ENCODE assay signal across 15 cellular contexts in the genomic region with DNA sequence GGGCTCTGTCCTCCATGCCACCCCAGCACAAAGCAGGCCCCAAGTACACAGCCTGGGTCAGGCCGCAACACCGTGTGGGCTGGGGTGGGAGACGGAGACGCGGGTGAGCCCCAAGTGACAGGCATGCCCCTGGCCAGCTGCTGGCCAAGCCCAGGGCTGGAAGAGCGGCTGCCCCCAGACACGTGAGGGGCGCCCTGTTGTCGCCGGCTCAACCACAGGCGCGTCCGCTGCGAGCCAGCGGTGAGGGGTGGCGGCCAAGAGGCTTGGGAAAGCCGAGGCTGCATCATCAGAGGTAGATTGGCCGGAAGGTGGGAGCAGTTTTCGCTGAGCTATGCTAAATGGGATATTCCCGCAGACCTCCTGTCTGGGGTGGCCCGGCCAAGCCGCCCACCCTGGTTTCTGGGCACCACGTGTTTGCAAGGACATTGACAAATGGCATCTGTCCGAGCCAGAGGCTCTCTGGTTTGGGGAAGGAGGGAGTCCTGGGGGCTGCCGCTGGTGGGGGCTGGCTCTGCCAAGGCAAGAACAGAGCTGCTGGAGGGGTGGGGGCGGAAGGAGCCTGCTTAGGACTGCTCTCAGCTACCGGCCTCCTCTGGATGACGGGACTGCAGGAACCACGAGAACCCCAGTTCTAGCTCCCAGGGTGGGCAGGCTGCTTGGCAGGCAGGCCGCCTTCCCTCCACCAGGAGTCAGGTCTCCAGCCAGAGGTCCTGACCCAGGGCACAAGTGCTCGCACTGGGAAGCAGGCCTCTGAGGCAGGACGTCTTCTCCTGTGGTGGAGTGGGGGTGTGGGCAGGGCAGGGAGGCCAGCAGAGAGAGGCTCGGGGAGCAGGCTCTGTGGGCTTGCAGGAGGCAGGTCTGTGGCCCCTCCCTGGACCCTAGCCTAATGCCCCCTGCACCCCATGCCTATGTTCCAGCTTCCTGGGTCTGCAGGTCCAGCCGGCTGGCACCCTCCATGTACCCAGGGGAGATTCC. TPM values are rescaled to one million over a fixed set of nuclear protein-coding genes. Genes with fewer than 3 reads are reported as not detected.
DNase-seq lines count a peak whose midpoint lies in the region; ATAC-seq and TF ChIP-seq lines count a peak whose summit lies in the region.
"Had no signal": no experiment of that assay in that cellular context is flagged by ENCODE, and none has a peak within 500 bp of the region (broad histone marks: within the 10 kb centered on the region; RNA-seq: fewer than 3 reads in every experiment).

No MANE protein-coding gene starts in this region.

- POLR2A ChIA-PET in CD4-positive, alpha-beta T cell (lab: Charles Lee), result interaction anchor here (1.2 to 5.2 kb wide), 5 partner anchors 9 to 41 kb away, joined by 9 to 40 read pairs (median 10); a partner anchor contains a TSS

- H3K9me3 ChIP-seq in CD4-positive, alpha-beta T cell (ENCODE audit: control insufficient read depth, low read length), result no peaks in the 10 kb centered on the region
- H3K9me3 ChIP-seq: Caco-2, upper lobe of left lung had no signal

- intact Hi-C loops in CD4-positive, alpha-beta T cell (cut with DNase I, micrococcal nuclease), result no loop called here

- peak overlapping the region; percentile 64 for H3K27ac ChIP-seq in CD4-positive, alpha-beta T cell (ENCODE audit: low read depth, low read length)
- H3K27ac ChIP-seq: upper lobe of left lung had no signal

- no peaks in the 10 kb centered on the region for H3K9me3 Mint-ChIP-seq in CD4-positive, alpha-beta T cell
- H3K9me3 Mint-ChIP-seq in activated naive CD8-positive, alpha-beta T cell treated with anti-CD3 and anti-CD28 coated beads, Interleukin-2, amount 50 U/mL, for 24 hours, result peaks cover 4% of the 10 kb centered on the region
- no peaks in the 10 kb centered on the region for H3K9me3 Mint-ChIP-seq in nephron progenitor cell

- peak overlapping the region; percentile 74 for H3K4me3 Mint-ChIP-seq in CD4-positive, alpha-beta T cell
- H3K4me3 Mint-ChIP-seq in activated naive CD8-positive, alpha-beta T cell treated with anti-CD3 and anti-CD28 coated beads, Interleukin-2, amount 50 U/mL, for 24 hours, result peak overlapping the region; percentile 79
- no peak overlapping the region for H3K4me3 Mint-ChIP-seq in nephron progenitor cell

- no peaks in the 10 kb centered on the region for H3K27me3 ChIP-seq in CD4-positive, alpha-beta T cell (ENCODE audit: control insufficient read depth, insufficient read depth, low read length)
- H3K27me3 ChIP-seq: upper lobe of left lung had no signal

- H3K27me3 Mint-ChIP-seq in CD4-positive, alpha-beta T cell, result no peaks in the 10 kb centered on the region
- no peaks in the 10 kb centered on the region for H3K27me3 Mint-ChIP-seq in activated naive CD8-positive, alpha-beta T cell treated with anti-CD3 and anti-CD28 coated beads, Interleukin-2, amount 50 U/mL, for 24 hours
- peaks cover 13% of the 10 kb centered on the region for H3K27me3 Mint-ChIP-seq in nephron progenitor cell (ENCODE audit: low read depth, poor library complexity)

- H3K4me3 ChIP-seq in Jurkat, Clone E6-1 (ENCODE audit: low read length), result peak overlapping the region; percentile 89
- H3K4me3 ChIP-seq: upper lobe of left lung had no signal

- H3K36me3 Mint-ChIP-seq in CD4-positive, alpha-beta T cell (ENCODE audit: low read depth), result peaks cover 11% of the 10 kb centered on the region
- peaks cover 14% of the 10 kb centered on the region for H3K36me3 Mint-ChIP-seq in activated naive CD8-positive, alpha-beta T cell treated with anti-CD3 and anti-CD28 coated beads, Interleukin-2, amount 50 U/mL, for 24 hours (ENCODE audit: low read depth)
- no peaks in the 10 kb centered on the region for H3K36me3 Mint-ChIP-seq in nephron progenitor cell (ENCODE audit: low read depth)

- ATAC-seq in CD4-positive, alpha-beta T cell (ENCODE audit: poor library complexity), result no peak
- ATAC-seq in activated naive CD8-positive, alpha-beta T cell treated with anti-CD3 and anti-CD28 coated beads, Interleukin-2, amount 50 U/mL, for 24 hours, result peak; percentile 16

- H3K4me1 Mint-ChIP-seq in CD4-positive, alpha-beta T cell (ENCODE audit: low read depth), result peaks cover 31% of the 10 kb centered on the region
- H3K4me1 Mint-ChIP-seq in activated naive CD8-positive, alpha-beta T cell treated with anti-CD3 and anti-CD28 coated beads, Interleukin-2, amount 50 U/mL, for 24 hours, result peaks cover 40% of the 10 kb centered on the region
- H3K4me1 Mint-ChIP-seq in nephron progenitor cell, result peaks cover 20% of the 10 kb centered on the region

- no peak for DNase-seq in CD4-positive, alpha-beta T cell
- DNase-seq in Jurkat, Clone E6-1 (ENCODE audit: low read depth, low spot score), result no peak
- DNase-seq in activated naive CD8-positive, alpha-beta T cell treated with anti-CD3 and anti-CD28 coated beads, Interleukin-2, amount 50 U/mL, for 24 hours, result peak; percentile 34
- DNase-seq in nephron progenitor cell, result no peak
- DNase-seq in epidermal melanocyte (ENCODE audit: insufficient read length, low spot score), result no peak
- DNase-seq in NCI-H2227 (lab: John Stamatoyannopoulos, UW; ENCODE audit: unreplicated experiment), result no peak
- DNase-seq in SKM-1 (lab: John Stamatoyannopoulos, UW; ENCODE audit: unreplicated experiment), result no peak
- no peak for DNase-seq in NCI-H1048 (lab: John Stamatoyannopoulos, UW)
- DNase-seq: Caco-2 had no signal

- peak overlapping the region; percentile 85 for H3K27ac Mint-ChIP-seq in CD4-positive, alpha-beta T cell
- H3K27ac Mint-ChIP-seq in activated naive CD8-positive, alpha-beta T cell treated with anti-CD3 and anti-CD28 coated beads, Interleukin-2, amount 50 U/mL, for 24 hours, result peak overlapping the region; percentile 90
- H3K27ac Mint-ChIP-seq in nephron progenitor cell, result peak overlapping the region; percentile 36

- TF ChIP-seq CTCF in CD4-positive, alpha-beta T cell (IDR thresholded peaks at IDR 0.05), result no peak
- TF ChIP-seq CTCF in nephron progenitor cell (IDR thresholded peaks at IDR 0.05), result no peak

- CTCF ChIA-PET in CD4-positive, alpha-beta T cell (lab: Charles Lee), result no interaction called here

RNA-seq across cellular contexts. Expression of a gene that starts 0.6 kb away (rescaled TPM):
- not detected for total RNA-seq in CD4-positive, alpha-beta T cell
- 8.8 TPM for polyA plus RNA-seq in Jurkat, Clone E6-1 (2012; ENCODE audit: insufficient read depth, insufficient read length)
- total RNA-seq: Caco-2; cerebellum; HT-29; liver; pulmonary artery endothelial cell; T-helper 2 cell treated with Interferon-gamma antibody and Interleukin-4, amounts not matched to agents 100 ng/mL and 5 ng/mL, for 36 hours; upper lobe of left lung had no signal
- polyA plus RNA-seq: liver had no signal

RNA-seq across cellular contexts. Expression of a gene that starts 28.4 kb away (rescaled TPM):
- total RNA-seq in CD4-positive, alpha-beta T cell, result 10 to 100 TPM; 19.1 to 21.9 TPM
- polyA plus RNA-seq in Jurkat, Clone E6-1 (2012; ENCODE audit: insufficient read depth, insufficient read length), result 1.6 TPM
- total RNA-seq: HT-29, pulmonary artery endothelial cell had no signal

RNA-seq across cellular contexts. Expression of a gene that starts 38.3 kb away (rescaled TPM):
- 100 to 1,000 TPM; 228 to 232 TPM for total RNA-seq in CD4-positive, alpha-beta T cell
- 10.3 TPM for polyA plus RNA-seq in Jurkat, Clone E6-1 (2012; ENCODE audit: insufficient read depth, insufficient read length)
- total RNA-seq: Caco-2, pulmonary artery endothelial cell had no signal

RNA-seq across cellular contexts. Expression of a gene that starts 52.4 kb away (rescaled TPM):
- under 1 TPM in 1 of 2 experiments, not detected in 1; 0.50 TPM for total RNA-seq in CD4-positive, alpha-beta T cell
- not detected for polyA plus RNA-seq in Jurkat, Clone E6-1 (2012; ENCODE audit: insufficient read depth, insufficient read length)
- total RNA-seq: cerebellum, pulmonary artery endothelial cell had no signal

RNA-seq across cellular contexts. Expression of a gene that starts 56.0 kb away (rescaled TPM):
- 10 to 100 TPM; 31.1 to 38.3 TPM for total RNA-seq in CD4-positive, alpha-beta T cell
- polyA plus RNA-seq in Jurkat, Clone E6-1 (2012; ENCODE audit: insufficient read depth, insufficient read length), result 151 TPM

Comparison
In these comparisons a context has a peak if more than half of its experiments do, and no peak if none do; other contexts are left out.
1. H3K27ac Mint-ChIP-seq: peak in every context shown above with its lines; median percentile 90 in activated naive CD8-positive, alpha-beta T cell treated with anti-CD3 and anti-CD28 coated beads, Interleukin-2, amount 50 U/mL, for 24 hours; 85 in CD4-positive, alpha-beta T cell; 36 in nephron progenitor cell.